Comparison of ENCODE assay signal across 17 cellular contexts in the genomic region with DNA sequence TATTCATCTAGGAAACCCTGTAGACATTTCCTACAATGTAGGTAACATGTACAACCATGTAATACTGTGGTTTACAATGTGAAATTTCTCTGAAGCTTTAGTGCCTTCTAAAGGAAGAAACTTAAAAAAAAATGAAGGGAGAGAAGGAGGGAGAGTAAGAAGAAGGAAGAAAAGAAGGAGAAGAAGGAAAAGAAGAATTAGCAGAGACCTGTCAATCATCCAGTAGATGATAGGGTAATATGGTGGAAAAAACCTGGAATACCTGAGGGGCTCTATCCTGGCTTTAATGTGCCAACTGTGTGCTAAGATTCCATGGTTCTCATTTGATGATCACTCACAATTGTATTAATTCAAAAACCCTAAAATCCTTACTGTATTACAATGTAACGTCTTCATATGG. TPM values are rescaled to one million over a fixed set of nuclear protein-coding genes. Genes with fewer than 3 reads are reported as not detected.
"Had no signal": no experiment of that assay in that cellular context is flagged by ENCODE, and none has a peak within 500 bp of the region (broad histone marks: within the 10 kb centered on the region; RNA-seq: fewer than 3 reads in every experiment).

No MANE protein-coding gene starts in this region.

- DNase-seq: activated CD4-positive, alpha-beta T cell treated with anti-CD3 and anti-CD28 coated beads, Interleukin-2, amount 50 U/mL, for 4 hours; activated effector memory CD4-positive, alpha-beta T cell treated with anti-CD3 and anti-CD28 coated beads, Interleukin-2, amount 50 U/mL, for 16 hours; effector memory CD4-positive, alpha-beta T cell; foreskin keratinocyte; glutamatergic neuron; hypothalamus; kidney; left lung; mammary epithelial cell; posterior cingulate gyrus; retina; Right ventricle myocardium superior; stimulated activated CD4-positive, alpha-beta T cell treated with anti-CD3 and anti-CD28 coated beads, Interleukin-12 subunit alpha, Interleukin-12 subunit beta, amount 100 ng/mL, for 4 hours; stimulated activated CD4-positive, alpha-beta T cell treated with anti-CD3 and anti-CD28 coated beads, Interleukin-2, amount 100 ng/mL, for 24 hours; transverse colon had no signal

- H3K9me3 Mint-ChIP-seq: dendritic cell treated with granulocyte-macrophage colony-stimulating factor and Interleukin-4, amounts not matched to agents 40 ng/mL and 50 ng/mL, for 4 days had no signal

- ATAC-seq: foreskin keratinocyte, left lung had no signal

- H3K27ac Mint-ChIP-seq: dendritic cell treated with granulocyte-macrophage colony-stimulating factor and Interleukin-4, amounts not matched to agents 40 ng/mL and 50 ng/mL, for 4 days had no signal

- H3K4me3 Mint-ChIP-seq: dendritic cell treated with granulocyte-macrophage colony-stimulating factor and Interleukin-4, amounts not matched to agents 40 ng/mL and 50 ng/mL, for 4 days had no signal

RNA-seq across cellular contexts. Expression of a gene that starts 2.6 kb away (rescaled TPM):
- total RNA-seq: bronchial epithelial cell, foreskin keratinocyte had no signal
- polyA plus RNA-seq: foreskin keratinocyte had no signal
